Comparison of ENCODE assay signal across 9 cellular contexts in genomic region chr2:84942964-84943421, GRCh38. TPM values are rescaled to one million over a fixed set of nuclear protein-coding genes. Genes with fewer than 3 reads are reported as not detected.
DNase-seq lines count a peak whose midpoint lies in the region; ATAC-seq and TF ChIP-seq lines count a peak whose summit lies in the region.
"Had no signal": no experiment of that assay in that cellular context is flagged by ENCODE, and none has a peak within 500 bp of the region (broad histone marks: within the 10 kb centered on the region; RNA-seq: fewer than 3 reads in every experiment).

No MANE protein-coding gene starts in this region.

- H3K9me3 Mint-ChIP-seq in neural progenitor cell, result no peaks in the 10 kb centered on the region
- no peaks in the 10 kb centered on the region for H3K9me3 Mint-ChIP-seq in glutamatergic neuron (ENCODE audit: unreplicated experiment)

- H3K27me3 Mint-ChIP-seq in T-helper 17 cell, result no peaks in the 10 kb centered on the region
- no peaks in the 10 kb centered on the region for H3K27me3 Mint-ChIP-seq in neural progenitor cell (ENCODE audit: insufficient read depth, low read depth)
- H3K27me3 Mint-ChIP-seq in glutamatergic neuron (ENCODE audit: unreplicated experiment), result peaks cover 1% of the 10 kb centered on the region

- no peaks in the 10 kb centered on the region for H3K9me3 ChIP-seq in T-helper 17 cell (ENCODE audit: control insufficient read depth, low read length, poor library complexity, severe bottlenecking)
- H3K9me3 ChIP-seq in neural progenitor cell (ENCODE audit: low read depth), result no peaks in the 10 kb centered on the region

- H3K36me3 Mint-ChIP-seq in T-helper 17 cell (ENCODE audit: low read depth) (no peaks in the 10 kb centered on the region), neural progenitor cell (no peaks in the 10 kb centered on the region), glutamatergic neuron (ENCODE audit: unreplicated experiment) (no peaks in the 10 kb centered on the region)

- H3K27ac Mint-ChIP-seq in T-helper 17 cell (peak overlapping the region; percentile 82), neural progenitor cell (no peak overlapping the region), glutamatergic neuron (ENCODE audit: unreplicated experiment) (no peak overlapping the region)

- H3K4me3 Mint-ChIP-seq in T-helper 17 cell, result peak overlapping the region; percentile 28
- H3K4me3 Mint-ChIP-seq in neural progenitor cell, result no peak overlapping the region
- no peak overlapping the region for H3K4me3 Mint-ChIP-seq in glutamatergic neuron (ENCODE audit: unreplicated experiment)

- H3K9ac ChIP-seq in neural progenitor cell, result no peak overlapping the region

- H3K4me1 ChIP-seq in neural progenitor cell, result no peaks in the 10 kb centered on the region

- ATAC-seq in GM19035 (IDR thresholded peaks at IDR 0.05; ENCODE audit: unreplicated experiment) (peak; percentile 24), HG03045 (IDR thresholded peaks at IDR 0.05; ENCODE audit: unreplicated experiment) (peak; percentile 18), T-helper 17 cell (no peak), GM19023 (IDR thresholded peaks at IDR 0.05; ENCODE audit: unreplicated experiment) (no peak)

- no peaks in the 10 kb centered on the region for H4K20me1 ChIP-seq in neural progenitor cell (ENCODE audit: low read depth)

- no peak overlapping the region for H3K4me3 ChIP-seq in neural progenitor cell

- peak; percentile 38 for DNase-seq in CD1c-positive myeloid dendritic cell (ENCODE audit: extremely low spot score)
- no peak for DNase-seq in T-helper 17 cell
- no peak for DNase-seq in neural progenitor cell (ENCODE audit: low spot score)
- no peak for DNase-seq in substantia nigra (lab: John Stamatoyannopoulos, UW)
- no peak for DNase-seq in glutamatergic neuron
- DNase-seq: erythroblast had no signal

- no peaks in the 10 kb centered on the region for H3K79me2 ChIP-seq in neural progenitor cell (ENCODE audit: low read depth)

- no peaks in the 10 kb centered on the region for H3K27me3 ChIP-seq in neural progenitor cell

- H3K27ac ChIP-seq in neural progenitor cell (no peak overlapping the region), substantia nigra (ENCODE audit: low read depth, low read length, poor library complexity, severe bottlenecking) (no peak overlapping the region)

- H3K4me1 Mint-ChIP-seq in T-helper 17 cell (peaks cover 34% of the 10 kb centered on the region), neural progenitor cell (peaks cover 4% of the 10 kb centered on the region), glutamatergic neuron (ENCODE audit: low read depth, unreplicated experiment) (no peaks in the 10 kb centered on the region)

- H3F3A ChIP-seq in neural progenitor cell (ENCODE audit: low read depth), result no peaks in the 10 kb centered on the region

- TF ChIP-seq CTCF in neural progenitor cell (IDR thresholded peaks at IDR 0.05) (no peak), glutamatergic neuron (IDR thresholded peaks at IDR 0.05; ENCODE audit: partially characterized antibody, unreplicated experiment) (no peak)

- no peak overlapping the region for H2AFZ ChIP-seq in neural progenitor cell (replicated peaks)

- no peak overlapping the region for H3K4me2 ChIP-seq in neural progenitor cell

- no peaks in the 10 kb centered on the region for H3K36me3 ChIP-seq in neural progenitor cell

RNA-seq across cellular contexts. Expression of gene KCMF1, which starts 28.0 kb away (rescaled TPM):
- 10 to 100 TPM; 63.6 to 80.6 TPM for total RNA-seq in T-helper 17 cell
- total RNA-seq in neural progenitor cell (ENCODE audit: low replicate concordance), result 74.0 and 99.7 TPM in 2 replicates
- 46.8 TPM for total RNA-seq in glutamatergic neuron (ENCODE audit: unreplicated experiment)

RNA-seq across cellular contexts. Expression of gene TMSB10, which starts 37.5 kb away (rescaled TPM):
- 1,000 to 10,000 TPM; 1,429 to 1,736 TPM for total RNA-seq in T-helper 17 cell
- 1,687 and 2,248 TPM in 2 replicates for total RNA-seq in neural progenitor cell (ENCODE audit: low replicate concordance)
- total RNA-seq in glutamatergic neuron (ENCODE audit: unreplicated experiment), result 3,273 TPM

Comparison
In these comparisons a context has a peak if more than half of its experiments do, and no peak if none do; other contexts are left out.
1. ATAC-seq: peak in GM19035 (single experiment) and HG03045 (single experiment); none in T-helper 17 cell (single experiment) and GM19023 (single experiment).